In the genomic region with DNA sequence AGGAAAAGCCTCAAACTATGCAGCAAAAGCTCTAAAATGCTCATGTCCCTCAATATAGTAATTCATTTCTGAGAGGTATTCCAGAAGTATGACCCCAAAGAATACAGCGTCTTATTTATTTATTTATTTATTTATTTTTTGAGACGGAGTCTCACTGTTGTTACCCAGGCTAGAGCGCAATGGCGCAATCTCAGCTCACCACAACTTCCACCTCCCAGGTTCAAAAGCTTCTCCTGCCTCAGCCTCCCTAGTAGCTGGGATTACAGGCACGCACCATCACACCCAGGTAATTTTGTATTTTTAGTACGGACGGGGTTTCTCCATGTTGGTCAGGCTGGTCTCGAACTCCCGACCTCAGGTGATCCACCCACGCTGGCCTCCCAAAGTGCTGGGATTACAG, we compare ENCODE assay signal across 10 cellular contexts. TPM values are rescaled to one million over a fixed set of nuclear protein-coding genes. Genes with fewer than 3 reads are reported as not detected.
A peak's percentile ranks its signal among the peaks of the same experiment; 100 is the strongest.
DNase-seq lines count a peak whose midpoint lies in the region; ATAC-seq and TF ChIP-seq lines count a peak whose summit lies in the region.
"Not testable (repeated sequence)": the region's sequence is repeated elsewhere in the genome, so short reads cannot be mapped to it uniquely, and the experiment has no call there.
"Had no signal": no experiment of that assay in that cellular context is flagged by ENCODE, and none has a peak within 500 bp of the region (broad histone marks: within the 10 kb centered on the region; RNA-seq: fewer than 3 reads in every experiment).

No MANE protein-coding gene starts in this region.

- not testable (repeated sequence) for TF ChIP-seq CTCF in CD14-positive monocyte (IDR thresholded peaks at IDR 0.05); VCaP (conservative IDR thresholded peaks at IDR 0.05); endothelial cell (IDR thresholded peaks at IDR 0.05; ENCODE audit: unreplicated experiment); upper lobe of left lung (IDR thresholded peaks at IDR 0.05)

- peak overlapping the region in 6 of 7 donors; percentile 51 to 96 (median 93) for H3K27ac Mint-ChIP-seq in CD14-positive monocyte
- H3K27ac Mint-ChIP-seq in endothelial cell (ENCODE audit: unreplicated experiment) = peak overlapping the region; percentile 64

- WGBS in upper lobe of left lung, 2 donors = 88 to 92% methylated on average over 10 of the region's 10 CpGs

- TF ChIP-seq POLR2A in upper lobe of left lung (IDR thresholded peaks at IDR 0.05) = not testable (repeated sequence)

- H3K9me3 Mint-ChIP-seq in CD14-positive monocyte; endothelial cell (ENCODE audit: unreplicated experiment): not testable (repeated sequence)

- DNase-seq in CD14-positive monocyte (ENCODE audit: low spot score); endothelial cell (ENCODE audit: low spot score): not testable (repeated sequence)
- DNase-seq in cardiac septum (ENCODE audit: low spot score) (peak; percentile 81), sciatic nerve (ENCODE audit: low spot score) (peak; percentile 31), upper lobe of left lung (peak in 1 of 2 donors; percentile 46)

- not testable (repeated sequence) for H3K4me3 ChIP-seq in upper lobe of left lung

- H3K9me3 ChIP-seq in upper lobe of left lung = not testable (repeated sequence)

- H3K4me1 Mint-ChIP-seq in CD14-positive monocyte (peaks cover 53% of the 10 kb centered on the region), endothelial cell (ENCODE audit: unreplicated experiment) (peaks cover 35% of the 10 kb centered on the region)

- intact Hi-C loops in CD14-positive monocyte (cut with micrococcal nuclease); cardiac septum (cut with DNase I); sciatic nerve (cut with DNase I): not testable (repeated sequence)

- not testable (repeated sequence) for H3K27me3 Mint-ChIP-seq in CD14-positive monocyte (ENCODE audit: low read depth in 3 of 3); endothelial cell (ENCODE audit: unreplicated experiment)

- peaks cover 0 to 17% (median 13%) of the 10 kb centered on the region in 4 donors for H3K4me1 ChIP-seq in upper lobe of left lung

- ATAC-seq in sciatic nerve; upper lobe of left lung (ENCODE audit: low FRiP score in 2 of 2): not testable (repeated sequence)

- H3K27me3 ChIP-seq in upper lobe of left lung = not testable (repeated sequence)

- peaks cover 0 to 46% (median 0%) of the 10 kb centered on the region in 4 donors for H3K36me3 ChIP-seq in upper lobe of left lung

- not testable (repeated sequence) for TF ChIP-seq EP300 in upper lobe of left lung (IDR thresholded peaks at IDR 0.05)

- H3K27ac ChIP-seq in VCaP (0 out of 2 replicates have a peak overlapping the region, but pooled peaks have one; percentile 25), upper lobe of left lung (peak overlapping the region in 3 of 4 donors; percentile 35 to 76 (median 40))

- H3K4me3 Mint-ChIP-seq in CD14-positive monocyte = not testable (repeated sequence)
- H3K4me3 Mint-ChIP-seq in endothelial cell (ENCODE audit: unreplicated experiment) = peak overlapping the region; percentile 43

- peaks cover 41 to 67% of the 10 kb centered on the region in 2 donors for H3K36me3 Mint-ChIP-seq in CD14-positive monocyte
- H3K36me3 Mint-ChIP-seq in endothelial cell (ENCODE audit: low read depth, unreplicated experiment) = peaks cover 15% of the 10 kb centered on the region

RNA-seq across cellular contexts. Expression of a gene that starts 9.9 kb away (rescaled TPM):
- polyA plus RNA-seq in CD14-positive monocyte = 10 to 100 TPM; 49.2 to 49.7 TPM
- 36.1 TPM for total RNA-seq in endothelial cell (ENCODE audit: unreplicated experiment)
- 73.3 TPM for total RNA-seq in cardiac septum
- total RNA-seq in sciatic nerve = 64.6 TPM
- 10 to 100 TPM; 33.2 to 84.2 (median 57.4) TPM for total RNA-seq in upper lobe of left lung

RNA-seq across cellular contexts. Expression of a gene that starts 10.0 kb away (rescaled TPM):
- polyA plus RNA-seq in CD14-positive monocyte = 10 to 100 TPM; 22.4 to 31.3 TPM
- total RNA-seq in endothelial cell (ENCODE audit: unreplicated experiment) = 22.6 TPM
- 9.6 TPM for total RNA-seq in cardiac septum
- 8.1 TPM for total RNA-seq in sciatic nerve
- 10 to 100 TPM in 5 of 6 donors, not detected in 1; 13.6 to 29.3 (median 17.0) TPM for total RNA-seq in upper lobe of left lung

RNA-seq across cellular contexts. Expression of a gene that starts 28.2 kb away (rescaled TPM):
- under 1 TPM; 0.32 to 0.62 TPM for polyA plus RNA-seq in CD14-positive monocyte
- total RNA-seq in endothelial cell (ENCODE audit: unreplicated experiment) = 7.8 TPM
- 5.2 TPM for total RNA-seq in cardiac septum
- 18.5 TPM for total RNA-seq in sciatic nerve
- 10 to 100 TPM in 4 of 6 donors, 1 to 10 TPM in 2; 9.3 to 66.0 (median 14.3) TPM for total RNA-seq in upper lobe of left lung

RNA-seq across cellular contexts. Expression of a gene that starts 31.6 kb away (rescaled TPM):
- not detected for polyA plus RNA-seq in CD14-positive monocyte
- 8.4 TPM for total RNA-seq in endothelial cell (ENCODE audit: unreplicated experiment)
- total RNA-seq in cardiac septum = 2.7 TPM
- total RNA-seq in sciatic nerve = 5.2 TPM
- 10 to 100 TPM in 1 of 6 donors, 1 to 10 TPM in 5; 3.0 to 15.7 (median 7.0) TPM for total RNA-seq in upper lobe of left lung
- polyA plus RNA-seq: CD8-positive, alpha-beta memory T cell had no signal

RNA-seq across cellular contexts. Expression of a gene that starts 58.1 kb away (rescaled TPM):
- polyA plus RNA-seq in CD14-positive monocyte = not detected
- total RNA-seq in endothelial cell (ENCODE audit: unreplicated experiment) (not detected), cardiac septum (0.05 TPM), sciatic nerve (1.2 TPM), upper lobe of left lung (100 to 1,000 TPM in 1 of 6 donors, 10 to 100 TPM in 5; 47.5 to 142 (median 63.4) TPM)
- total RNA-seq: CD4-positive, alpha-beta memory T cell had no signal
- polyA plus RNA-seq: AG04450; CD4-positive, alpha-beta memory T cell; CD8-positive, alpha-beta memory T cell; GM12878 had no signal
